ENCODE assay signal across 18 cellular contexts in genomic region chr17:64387145-64387473, GRCh38. TPM values are rescaled to one million over a fixed set of nuclear protein-coding genes. Genes with fewer than 3 reads are reported as not detected.
DNase-seq lines count a peak whose midpoint lies in the region; ATAC-seq and TF ChIP-seq lines count a peak whose summit lies in the region.
"Had no signal": no experiment of that assay in that cellular context is flagged by ENCODE, and none has a peak within 500 bp of the region (broad histone marks: within the 10 kb centered on the region; RNA-seq: fewer than 3 reads in every experiment).

No MANE protein-coding gene starts in this region.

- no peak for ATAC-seq in PC-3
- ATAC-seq in HG03025 (IDR thresholded peaks at IDR 0.05; ENCODE audit: low FRiP score, unreplicated experiment) = no peak
- ATAC-seq: body of pancreas, HCT116 had no signal

- H3K36me3 ChIP-seq in ACC112 (ENCODE audit: insufficient read depth, low read length) (no peaks in the 10 kb centered on the region), PC-3 (ENCODE audit: low read depth, low read length) (peaks cover 40% of the 10 kb centered on the region), esophagus muscularis mucosa (peaks cover 0 to 16% (median 0%) of the 10 kb centered on the region in 4 donors)
- H3K36me3 ChIP-seq: tibial nerve had no signal

- 80% methylated on average over 9 of the region's 9 CpGs for WGBS in esophagus muscularis mucosa

- no peak overlapping the region for H3K4me3 Mint-ChIP-seq in osteocyte (ENCODE audit: unreplicated experiment)

- BruUV-seq in PC-3 (replicated peaks; lab: Mats Ljungman, UMichigan) = no TSS peak

- H3K9me3 Mint-ChIP-seq in osteocyte (ENCODE audit: unreplicated experiment) = no peaks in the 10 kb centered on the region
- H3K9me3 Mint-ChIP-seq: nephron had no signal

- H3K4me3 ChIP-seq in ACC112 (ENCODE audit: low read depth, low read length) = peak overlapping the region; percentile 57
- H3K4me3 ChIP-seq in PC-3 (ENCODE audit: low read length) = peak overlapping the region; percentile 68
- peak overlapping the region; percentile 39 to 57 (median 42) for H3K4me3 ChIP-seq in esophagus muscularis mucosa
- H3K4me3 ChIP-seq: body of pancreas had no signal

- no peaks in the 10 kb centered on the region for H3F3A ChIP-seq in PC-3 (ENCODE audit: low read length, unreplicated experiment)

- H3K9me2 ChIP-seq in PC-3 (replicated peaks; ENCODE audit: low read length) = no peaks in the 10 kb centered on the region

- POLR2A ChIA-PET in PC-3 (lab: Charles Lee; ENCODE audit: unreplicated experiment) = no interaction called here

- no peak for TF ChIP-seq EP300 in esophagus muscularis mucosa (IDR thresholded peaks at IDR 0.05)

- H3K4me1 ChIP-seq in ACC112 (ENCODE audit: control insufficient read depth, insufficient read depth, low read length, unreplicated experiment) (peaks cover 43% of the 10 kb centered on the region), PC-3 (ENCODE audit: insufficient read depth, low read length) (peaks cover 66% of the 10 kb centered on the region), esophagus muscularis mucosa (peaks cover 0 to 15% (median 7%) of the 10 kb centered on the region in 4 donors)

- no peaks in the 10 kb centered on the region for H3K27me3 Mint-ChIP-seq in osteocyte (ENCODE audit: unreplicated experiment)

- no peaks in the 10 kb centered on the region for H3K27me3 ChIP-seq in ACC112 (ENCODE audit: insufficient read depth, low read length)
- H3K27me3 ChIP-seq in PC-3 (ENCODE audit: low read length) = no peaks in the 10 kb centered on the region
- H3K27me3 ChIP-seq in esophagus muscularis mucosa = no peaks in the 10 kb centered on the region
- H3K27me3 ChIP-seq: body of pancreas, tibial nerve had no signal

- no peaks in the 10 kb centered on the region for H4K20me1 ChIP-seq in PC-3 (ENCODE audit: low read length)

- peaks cover 41% of the 10 kb centered on the region for H3K4me1 Mint-ChIP-seq in osteocyte (ENCODE audit: unreplicated experiment)

- H2AFZ ChIP-seq in ACC112 (ENCODE audit: low read length, unreplicated experiment) (no peak overlapping the region), PC-3 (ENCODE audit: low read length) (no peak overlapping the region)

- peaks cover 7% of the 10 kb centered on the region for H3K79me2 ChIP-seq in ACC112 (ENCODE audit: control insufficient read depth, insufficient read depth, low read length, unreplicated experiment)
- peaks cover 60% of the 10 kb centered on the region for H3K79me2 ChIP-seq in PC-3 (ENCODE audit: low read length)

- no peak for TF ChIP-seq CTCF in PC-3 (conservative IDR thresholded peaks at IDR 0.05; ENCODE audit: low read depth, low read length)
- no peak for TF ChIP-seq CTCF in esophagus muscularis mucosa (IDR thresholded peaks at IDR 0.05)
- no peak for TF ChIP-seq CTCF in osteocyte (IDR thresholded peaks at IDR 0.05)

- CTCF ChIA-PET in PC-3 (lab: Charles Lee) = no interaction called here

- no peaks in the 10 kb centered on the region for H3K9me3 ChIP-seq in PC-3 (ENCODE audit: low read length)
- H3K9me3 ChIP-seq in esophagus muscularis mucosa = no peaks in the 10 kb centered on the region
- H3K9me3 ChIP-seq: body of pancreas, tibial nerve had no signal

- no peak overlapping the region for H3K27ac ChIP-seq in ACC112 (ENCODE audit: low read depth, low read length)
- H3K27ac ChIP-seq in PC-3 (ENCODE audit: low read length) = peak overlapping the region; percentile 94
- H3K27ac ChIP-seq in esophagus muscularis mucosa (replicated peaks in 1 of 4) = peak overlapping the region; percentile 59 to 80 (median 76)
- H3K27ac ChIP-seq: HL-60 had no signal

- H3K27ac Mint-ChIP-seq in osteocyte (ENCODE audit: unreplicated experiment) = no peak overlapping the region
- H3K27ac Mint-ChIP-seq: nephron had no signal

- H3K4me2 ChIP-seq in PC-3 (ENCODE audit: low read length) = peak overlapping the region; percentile 89

- intact Hi-C loops in PC-3 (cut with micrococcal nuclease) = no loop called here
- intact Hi-C loops in esophagus muscularis mucosa (cut with DNase I) = no loop called here
- intact Hi-C loops in posterior vena cava (cut with DNase I) = no loop called here

- no peak for DNase-seq in PC-3
- no peak for DNase-seq in esophagus muscularis mucosa (ENCODE audit: extremely low spot score)
- peak; percentile 48 for DNase-seq in posterior vena cava (ENCODE audit: low spot score)
- no peak for DNase-seq in LoVo (ENCODE audit: low spot score)
- DNase-seq in islet precursor cell = no peak
- DNase-seq in osteocyte (ENCODE audit: extremely low spot score, unreplicated experiment) = no peak
- DNase-seq: body of pancreas, DMS79, NCI-H187, NCI-H526, RPMI8226, small intestine had no signal

- H3K36me3 Mint-ChIP-seq in osteocyte (ENCODE audit: unreplicated experiment) = no peaks in the 10 kb centered on the region

- H3K9ac ChIP-seq in PC-3 (ENCODE audit: low read length) = peak overlapping the region; percentile 95

- no peak for TF ChIP-seq POLR2A in esophagus muscularis mucosa (IDR thresholded peaks at IDR 0.05; ENCODE audit: low read depth)

RNA-seq across cellular contexts. Expression of gene PECAM1, which starts 3.6 kb away (rescaled TPM):
- total RNA-seq in PC-3 (2014; rRNA removed) = 2.3 and 2.4 TPM in 2 replicates
- 100 to 1,000 TPM in 2 of 4 donors, 10 to 100 TPM in 2; 52.3 to 270 (median 148) TPM for total RNA-seq in esophagus muscularis mucosa
- total RNA-seq in posterior vena cava = 100 to 1,000 TPM; 289 to 316 TPM
- total RNA-seq in osteocyte = not detected in 2 replicates

Comparison
In these comparisons a context has a peak if more than half of its experiments do, and no peak if none do; other contexts are left out.
1. RNA of gene PECAM1, which starts 3.6 kb away (total RNA-seq): 289 to 316 TPM in posterior vena cava and 52.3 to 270 TPM in esophagus muscularis mucosa; 2.3 to 2.4 TPM in PC-3 and not detected in osteocyte; every median in the first group is over 10 times any median in the second.
2. Peak in every context shown above with its lines, with median percentiles within 50 percentile points of each other: H3K4me3 ChIP-seq.